22 cellular contexts compared by ENCODE assay signal in genomic region chrX:26848511-26848910, GRCh38.
"Had no signal": no experiment of that assay in that cellular context is flagged by ENCODE, and none has a peak within 500 bp of the region (broad histone marks: within the 10 kb centered on the region; RNA-seq: fewer than 3 reads in every experiment).

No MANE protein-coding gene starts in this region.

- DNase-seq: activated B cell treated with CpG ODN at 0.5 μM for 24 hours; activated CD4-positive, alpha-beta T cell treated with anti-CD3 and anti-CD28 coated beads for 36 hours; activated CD4-positive, alpha-beta T cell treated with anti-CD3 and anti-CD28 coated beads, Interleukin-2, amount 50 U/mL, for 4 hours; activated CD8-positive, alpha-beta memory T cell treated with anti-CD3 and anti-CD28 coated beads for 24 hours; activated CD8-positive, alpha-beta memory T cell treated with anti-CD3 and anti-CD28 coated beads, Interleukin-2, amount 50 U/mL, for 4 hours; activated T-cell treated with anti-CD3 and anti-CD28 coated beads, Interleukin-2, amount 50 U/mL, for 24 hours; adrenal gland; effector CD8-positive, alpha-beta T cell; foreskin keratinocyte; left lung; retina; stimulated activated CD4-positive, alpha-beta T cell treated with anti-CD3 and anti-CD28 coated beads, Interleukin-2, amount 100 ng/mL, for 48 hours; stimulated activated CD8-positive, alpha-beta memory T cell treated with anti-CD3 and anti-CD28 coated beads, Interleukin-4, amount 100 ng/mL, for 48 hours; stimulated activated naive CD4-positive, alpha-beta T cell; SW 1271; T-helper 17 cell; upper lobe of left lung had no signal

- H3K4me1 ChIP-seq: adrenal gland, foreskin keratinocyte, left lung, upper lobe of left lung had no signal

- H3K4me3 ChIP-seq: adrenal gland, left lung, lung, SK-N-MC, upper lobe of left lung had no signal

- H3K9me3 ChIP-seq: adrenal gland, left lung, upper lobe of left lung had no signal

- H3K27me3 ChIP-seq: adrenal gland, foreskin keratinocyte, left lung, upper lobe of left lung had no signal

- ATAC-seq: activated CD4-positive, alpha-beta T cell treated with anti-CD3 and anti-CD28 coated beads for 36 hours; activated T-helper 17 cell treated with anti-CD3 and anti-CD28 coated beads, Interleukin-2, amount 50 U/mL, for 72 hours; esophagus mucosa; foreskin keratinocyte; left lung; naive thymus-derived CD8-positive, alpha-beta T cell; T-helper 17 cell had no signal

- H3K27ac ChIP-seq: adrenal gland, foreskin keratinocyte, left lung, SK-N-MC, upper lobe of left lung had no signal

- H3K36me3 ChIP-seq: adrenal gland, left lung, upper lobe of left lung had no signal
